ENCODE assay signal across 14 cellular contexts in the genomic region with DNA sequence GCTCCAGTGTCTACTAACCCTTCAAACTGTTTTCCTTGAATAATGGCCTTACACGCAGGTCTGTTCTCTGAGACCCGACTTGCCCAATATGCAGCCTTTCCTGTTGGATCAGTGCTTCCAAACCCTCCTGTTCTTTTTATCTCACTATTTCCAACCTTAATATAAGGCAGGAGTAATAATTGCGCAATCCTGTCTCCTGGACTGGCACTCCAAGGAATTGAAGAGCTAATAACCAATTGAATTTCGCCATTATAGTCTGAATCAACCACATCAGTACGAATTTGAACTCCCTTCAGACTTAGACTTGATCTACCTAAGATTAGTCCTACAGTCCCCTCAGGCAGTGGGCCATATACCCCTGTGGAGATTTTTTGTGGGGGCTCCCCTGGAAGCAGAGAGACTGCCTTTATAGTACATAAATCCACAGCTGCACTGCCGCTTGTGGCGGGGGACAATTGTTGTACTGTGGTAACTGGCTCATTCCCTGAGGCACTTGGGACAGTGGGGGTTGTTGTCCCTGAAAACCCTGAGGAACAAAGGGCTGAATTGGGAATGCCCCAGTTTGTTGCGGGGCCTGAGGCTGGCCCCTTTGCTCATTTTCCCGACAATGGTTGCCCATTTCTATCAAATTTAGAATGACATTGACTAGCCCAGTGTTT. TPM values are rescaled to one million over a fixed set of nuclear protein-coding genes. Genes with fewer than 3 reads are reported as not detected.
DNase-seq lines count a peak whose midpoint lies in the region; ATAC-seq, FAIRE-seq and TF ChIP-seq lines count a peak whose summit lies in the region.
"Not testable (repeated sequence)": the region's sequence is repeated elsewhere in the genome, so short reads cannot be mapped to it uniquely, and the experiment has no call there.
"Had no signal": no experiment of that assay in that cellular context is flagged by ENCODE, and none has a peak within 500 bp of the region (broad histone marks: within the 10 kb centered on the region; RNA-seq: fewer than 3 reads in every experiment).

No MANE protein-coding gene starts in this region.

- CTCF ChIA-PET in A549 (lab: Yijun Ruan, JAX); IMR-90 (lab: Yijun Ruan, JAX): not testable (repeated sequence)
- CTCF ChIA-PET in WTC11 (lab: Charles Lee), result interaction anchor here (1.4 kb wide), 1 partner anchor 18 kb away, joined by 5 read pairs; no protein-coding TSS in a partner anchor

- not testable (repeated sequence) for H3K4me3 Mint-ChIP-seq in WTC11; endothelial cell (ENCODE audit: unreplicated experiment)

- dilution Hi-C loops in IMR-90 (cut with HindIII; ENCODE audit: low sequenced_read_pairs, unreplicated experiment), result not testable (repeated sequence)

- not testable (repeated sequence) for H3K4me3 ChIP-seq in A549; IMR-90 (ENCODE audit: insufficient read depth, low read depth, low read length)

- not testable (repeated sequence) for H2BK20ac ChIP-seq in IMR-90 (ENCODE audit: low read depth, low read length)

- not testable (repeated sequence) for H3K9ac ChIP-seq in IMR-90 (ENCODE audit: low read depth, low read length)

- TF ChIP-seq CTCF in A549 (IDR thresholded peaks at IDR 0.05); IMR-90 (conservative IDR thresholded peaks at IDR 0.05; ENCODE audit: low read depth, low read length); WTC11 (IDR thresholded peaks at IDR 0.05); endothelial cell (IDR thresholded peaks at IDR 0.05; ENCODE audit: unreplicated experiment): not testable (repeated sequence)

- H4K5ac ChIP-seq in IMR-90 (ENCODE audit: low read depth, low read length), result not testable (repeated sequence)

- not testable (repeated sequence) for H3K18ac ChIP-seq in IMR-90 (ENCODE audit: low read depth, low read length)

- H3K36me3 Mint-ChIP-seq in WTC11; endothelial cell (ENCODE audit: low read depth, unreplicated experiment): not testable (repeated sequence)

- WGBS in A549 (ENCODE audit: missing lambda C conversion rate), result 69% methylated on average over 9 of the region's 9 CpGs
- WGBS in IMR-90 (ENCODE audit: extremely low coverage in 2 of 2, insufficient read length in 1 of 2), 2 experiments, result no CpG with 5 or more reads among the region's 9 CpGs

- not testable (repeated sequence) for DNase-seq in A549 (ENCODE audit: low read depth in 1 of 2, low spot score in 1 of 2); IMR-90; WTC11 (ENCODE audit: low spot score); endothelial cell (ENCODE audit: low spot score)
- DNase-seq in caudate nucleus (lab: John Stamatoyannopoulos, UW) (peak in 36 of 61 donors; percentile 3 to 65 (median 17)), head of caudate nucleus (peak in 41 of 42 donors; percentile 27 to 82 (median 60)), nucleus accumbens (lab: John Stamatoyannopoulos, UW) (peak in 38 of 56 donors; percentile 1 to 72 (median 22))

- H3K56ac ChIP-seq in IMR-90 (ENCODE audit: extremely low read depth, insufficient read depth, low read length), result not testable (repeated sequence)

- H3K14ac ChIP-seq in IMR-90 (replicated peaks; ENCODE audit: low read depth, low read length), result not testable (repeated sequence)

- BruUV-seq in IMR-90 (replicated peaks; lab: Mats Ljungman, UMichigan), result not testable (repeated sequence)

- not testable (repeated sequence) for H2AK5ac ChIP-seq in IMR-90 (ENCODE audit: low read depth, low read length)

- H3K9me3 Mint-ChIP-seq in WTC11; endothelial cell (ENCODE audit: unreplicated experiment): not testable (repeated sequence)

- ATAC-seq in A549; IMR-90 (ENCODE audit: low read depth); WTC11: not testable (repeated sequence)

- intact Hi-C loops in IMR-90 (cut with micrococcal nuclease); head of caudate nucleus (cut with DNase I): not testable (repeated sequence)

- H4K20me1 ChIP-seq in IMR-90 (ENCODE audit: insufficient read depth, low read length), result not testable (repeated sequence)

- H3K27me3 ChIP-seq in IMR-90 (ENCODE audit: control insufficient read depth, insufficient read depth, low read length), result not testable (repeated sequence)

- H3K27ac Mint-ChIP-seq in WTC11, result 0 out of 2 replicates have a peak overlapping the region, but pooled peaks have one; percentile 41
- peak overlapping the region; percentile 79 for H3K27ac Mint-ChIP-seq in endothelial cell (ENCODE audit: unreplicated experiment)

- not testable (repeated sequence) for H2AFZ ChIP-seq in IMR-90 (replicated peaks; ENCODE audit: low read length, poor library complexity)

- H4K8ac ChIP-seq in IMR-90 (ENCODE audit: low read depth in 2 of 2, low read length in 2 of 2), result not testable (repeated sequence)

- not testable (repeated sequence) for H3K79me1 ChIP-seq in IMR-90 (ENCODE audit: low read depth in 1 of 2, low read length in 2 of 2)

- H4K91ac ChIP-seq in IMR-90 (ENCODE audit: insufficient read depth, low read depth, low read length), result not testable (repeated sequence)

- H3K4me1 Mint-ChIP-seq in WTC11 (peaks cover 66% of the 10 kb centered on the region), endothelial cell (ENCODE audit: unreplicated experiment) (peaks cover 59% of the 10 kb centered on the region)

- POLR2A ChIA-PET in A549 (lab: Yijun Ruan, JAX); IMR-90 (lab: Charles Lee; ENCODE audit: unreplicated experiment); WTC11 (lab: Charles Lee): not testable (repeated sequence)

- not testable (repeated sequence) for H2BK15ac ChIP-seq in IMR-90 (ENCODE audit: low read depth, low read length)

- not testable (repeated sequence) for H3K9me3 ChIP-seq in A549; IMR-90 (ENCODE audit: control insufficient read depth, insufficient read depth, low read length)

- H3K23ac ChIP-seq in IMR-90 (ENCODE audit: low read depth, low read length), result not testable (repeated sequence)

- not testable (repeated sequence) for H3K27ac ChIP-seq in A549; IMR-90 (ENCODE audit: insufficient read depth, low read length)
- H3K27ac ChIP-seq in caudate nucleus (ENCODE audit: low read depth, low read length) (peak overlapping the region; percentile 82), temporal lobe (ENCODE audit: low read depth, low read length) (peak overlapping the region; percentile 83)

- not testable (repeated sequence) for TF ChIP-seq POLR2A in A549 (IDR thresholded peaks at IDR 0.05; ENCODE audit: low read length); IMR-90 (IDR thresholded peaks at IDR 0.05; ENCODE audit: low read depth, low read length)

- H3K27me3 Mint-ChIP-seq in WTC11 (ENCODE audit: low read depth); endothelial cell (ENCODE audit: unreplicated experiment): not testable (repeated sequence)

- in situ Hi-C loops in IMR-90 (cut with MboI; ENCODE audit: low sequenced_read_pairs), result not testable (repeated sequence)

- not testable (repeated sequence) for H3K9me1 ChIP-seq in IMR-90 (ENCODE audit: insufficient read depth, low read length)

- H2BK120ac ChIP-seq in IMR-90 (ENCODE audit: low read depth, low read length), result not testable (repeated sequence)

- not testable (repeated sequence) for H2BK5ac ChIP-seq in IMR-90 (ENCODE audit: low read depth, low read length, poor library complexity, severe bottlenecking)

- not testable (repeated sequence) for TF ChIP-seq RAD21 in A549 (conservative IDR thresholded peaks at IDR 0.05 in 1 of 2, IDR thresholded peaks at IDR 0.05 in 1 of 2); IMR-90 (IDR thresholded peaks at IDR 0.05; ENCODE audit: low read length)

- H3K4ac ChIP-seq in IMR-90 (ENCODE audit: low read depth, low read length), result not testable (repeated sequence)

- not testable (repeated sequence) for H3K36me3 ChIP-seq in IMR-90 (ENCODE audit: control insufficient read depth, insufficient read depth, low read length)

- H2AK9ac ChIP-seq in IMR-90 (replicated peaks; ENCODE audit: low read depth, low read length, poor library complexity), result not testable (repeated sequence)

- FAIRE-seq in A549 (lab: Jason Lieb, UNC), result not testable (repeated sequence)

- H3K4me2 ChIP-seq in A549; IMR-90 (ENCODE audit: low read depth, low read length): not testable (repeated sequence)

- not testable (repeated sequence) for TF ChIP-seq EP300 in A549 (IDR thresholded peaks at IDR 0.05)

- H3K4me1 ChIP-seq in A549; IMR-90 (ENCODE audit: control insufficient read depth, insufficient read depth, low read length): not testable (repeated sequence)

TF ChIP-seq in A549, 52 proteins besides CTCF, POLR2A, EP300 and RAD21:
- peak; percentile 81 to 86; a peak in 3 of 4 replicates for TF ChIP-seq CEBPB (IDR thresholded peaks at IDR 0.05)
TF ChIP-seq in A549: peak in this region for 1; not testable (repeated sequence) for 51.

TF ChIP-seq in IMR-90, 13 proteins besides CTCF, POLR2A, EP300 and RAD21:
- TF ChIP-seq CEBPB (IDR thresholded peaks at IDR 0.05; ENCODE audit: low read depth, low read length), result peak; percentile 74

RNA-seq across cellular contexts. Expression of a gene that starts 6.3 kb away (rescaled TPM):
- not detected in 2 replicates for polyA plus RNA-seq in A549 (2011; rRNA removed)
- polyA plus RNA-seq in A549 (2012; cell fraction: cytosol; rRNA removed), result not detected in 2 replicates
- polyA plus RNA-seq in A549 (2012; cell fraction: nucleus; rRNA removed), result not detected in 2 replicates
- not detected in 3 replicates for polyA plus RNA-seq in A549 (2017; fragmentation: RNase III; extraction: RNeasy Plus Mini Kit Qiagen cat#74134 plus additional on column Dnase treatment)
- polyA minus RNA-seq in A549 (2011; rRNA and poly(A)+ RNA removed), result not detected in 2 replicates
- not detected in 2 replicates for total RNA-seq in IMR-90 (2012; rRNA removed)
- not detected in 2 replicates for polyA plus RNA-seq in IMR-90 (2012; rRNA removed)
- polyA plus RNA-seq in IMR-90 (2012; cell fraction: cytosol; rRNA removed), result not detected in 2 replicates
- not detected in 2 replicates for polyA plus RNA-seq in IMR-90 (2012; cell fraction: nucleus; rRNA removed; ENCODE audit: low replicate concordance)
- total RNA-seq in WTC11 (2021), result 12.5 to 16.5 TPM (median 13.7 TPM) in 3 replicates
- 48.0 TPM for total RNA-seq in endothelial cell (ENCODE audit: unreplicated experiment)
- total RNA-seq in temporal lobe, result not detected
- total RNA-seq: A673; Calu3; CD8-positive, alpha-beta T cell; G401; GM12878 had no signal
- polyA plus RNA-seq: AG04450 had no signal

Comparison
In these comparisons a context has a peak if more than half of its experiments do, and no peak if none do; other contexts are left out.
1. RNA of a gene that starts 6.3 kb away (total RNA-seq): 48.0 TPM in endothelial cell (single experiment) and 12.5 to 16.5 TPM in WTC11; not detected in IMR-90 and not detected in temporal lobe (single experiment); every median in the first group is over 10 times any median in the second.